In the genomic region with DNA sequence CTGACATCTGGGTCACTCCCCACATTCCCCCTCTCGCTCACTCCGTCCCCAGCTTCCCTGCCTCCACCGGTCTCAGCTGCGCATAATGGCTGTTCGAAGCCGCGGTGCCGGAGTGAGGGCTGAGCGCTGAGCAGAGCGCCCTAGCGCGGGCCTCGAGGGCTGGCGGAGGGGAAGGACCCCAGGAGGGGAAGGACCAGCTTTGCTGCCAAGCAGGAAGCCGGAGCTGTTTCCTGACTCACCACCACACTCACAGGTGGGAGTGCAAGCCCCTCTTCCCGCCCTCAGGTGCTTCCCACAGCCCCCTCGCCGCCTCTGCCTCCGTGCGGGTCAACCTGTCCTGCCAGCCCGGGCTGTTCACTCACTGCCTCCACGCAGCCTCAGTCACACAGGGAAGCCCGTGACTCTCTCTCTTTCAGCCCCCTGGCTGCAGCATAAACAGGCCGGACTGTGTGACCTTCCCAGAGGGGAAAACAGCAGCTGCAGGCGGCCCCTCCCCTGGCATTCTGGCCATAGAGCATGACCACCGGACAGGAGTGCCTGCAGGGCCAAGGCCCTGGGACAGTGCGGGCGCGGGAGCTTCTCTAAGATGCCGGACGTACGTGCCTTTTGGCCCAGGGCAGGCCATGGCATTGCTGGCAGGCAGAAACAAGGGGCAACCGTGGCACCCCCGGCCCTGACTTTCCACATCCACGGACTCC, we compare ENCODE assay signal across 1 cellular context.
TF ChIP-seq lines count a peak whose summit lies in the region.

No MANE protein-coding gene starts in this region.

TF ChIP-seq in HepG2, 621 proteins besides CTCF, POLR2A, EP300 and RAD21 (continues in another document):
- TF ChIP-seq, protein P1, sequence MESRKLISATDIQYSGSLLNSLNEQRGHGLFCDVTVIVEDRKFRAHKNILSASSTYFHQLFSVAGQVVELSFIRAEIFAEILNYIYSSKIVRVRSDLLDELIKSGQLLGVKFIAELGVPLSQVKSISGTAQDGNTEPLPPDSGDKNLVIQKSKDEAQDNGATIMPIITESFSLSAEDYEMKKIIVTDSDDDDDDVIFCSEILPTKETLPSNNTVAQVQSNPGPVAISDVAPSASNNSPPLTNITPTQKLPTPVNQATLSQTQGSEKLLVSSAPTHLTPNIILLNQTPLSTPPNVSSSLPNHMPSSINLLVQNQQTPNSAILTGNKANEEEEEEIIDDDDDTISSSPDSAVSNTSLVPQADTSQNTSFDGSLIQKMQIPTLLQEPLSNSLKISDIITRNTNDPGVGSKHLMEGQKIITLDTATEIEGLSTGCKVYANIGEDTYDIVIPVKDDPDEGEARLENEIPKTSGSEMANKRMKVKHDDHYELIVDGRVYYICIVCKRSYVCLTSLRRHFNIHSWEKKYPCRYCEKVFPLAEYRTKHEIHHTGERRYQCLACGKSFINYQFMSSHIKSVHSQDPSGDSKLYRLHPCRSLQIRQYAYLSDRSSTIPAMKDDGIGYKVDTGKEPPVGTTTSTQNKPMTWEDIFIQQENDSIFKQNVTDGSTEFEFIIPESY (CRISPR knock-in tag; IDR thresholded peaks at IDR 0.05) = 0 out of 2 replicates have a peak, but pooled peaks have one; percentile 10
- TF ChIP-seq, protein P2, sequence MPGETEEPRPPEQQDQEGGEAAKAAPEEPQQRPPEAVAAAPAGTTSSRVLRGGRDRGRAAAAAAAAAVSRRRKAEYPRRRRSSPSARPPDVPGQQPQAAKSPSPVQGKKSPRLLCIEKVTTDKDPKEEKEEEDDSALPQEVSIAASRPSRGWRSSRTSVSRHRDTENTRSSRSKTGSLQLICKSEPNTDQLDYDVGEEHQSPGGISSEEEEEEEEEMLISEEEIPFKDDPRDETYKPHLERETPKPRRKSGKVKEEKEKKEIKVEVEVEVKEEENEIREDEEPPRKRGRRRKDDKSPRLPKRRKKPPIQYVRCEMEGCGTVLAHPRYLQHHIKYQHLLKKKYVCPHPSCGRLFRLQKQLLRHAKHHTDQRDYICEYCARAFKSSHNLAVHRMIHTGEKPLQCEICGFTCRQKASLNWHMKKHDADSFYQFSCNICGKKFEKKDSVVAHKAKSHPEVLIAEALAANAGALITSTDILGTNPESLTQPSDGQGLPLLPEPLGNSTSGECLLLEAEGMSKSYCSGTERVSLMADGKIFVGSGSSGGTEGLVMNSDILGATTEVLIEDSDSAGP (CRISPR knock-in tag; IDR thresholded peaks at IDR 0.05; ENCODE audit: borderline replicate concordance) = peak; percentile 50; the same call in 1 of the 2 replicates
- TF ChIP-seq KLF6 (CRISPR knock-in tag; IDR thresholded peaks at IDR 0.05) (no peak), ZNF607 (CRISPR knock-in tag; IDR thresholded peaks at IDR 0.05; ENCODE audit: borderline replicate concordance) (0 out of 2 replicates have a peak, but pooled peaks have one; percentile 27), ZNF556 (CRISPR knock-in tag; IDR thresholded peaks at IDR 0.05; ENCODE audit: borderline replicate concordance) (peak; percentile 59; the same call in 1 of the 2 replicates), ZNF768 (CRISPR knock-in tag; IDR thresholded peaks at IDR 0.05) (peak; percentile 15; the same call in 1 of the 2 replicates), ARNT2 (CRISPR knock-in tag; IDR thresholded peaks at IDR 0.05; ENCODE audit: low read depth) (0 out of 2 replicates have a peak, but pooled peaks have one; percentile 30), ZNF44 (CRISPR knock-in tag; IDR thresholded peaks at IDR 0.05) (no peak), ZNF292 (CRISPR knock-in tag; IDR thresholded peaks at IDR 0.05; ENCODE audit: borderline replicate concordance, low read depth) (0 out of 2 replicates have a peak, but pooled peaks have one; percentile 14), ZFP36 (IDR thresholded peaks at IDR 0.05; ENCODE audit: borderline replicate concordance, low read depth, low read length, partially characterized antibody) (no peak), GPN1 (CRISPR knock-in tag; IDR thresholded peaks at IDR 0.05; ENCODE audit: borderline replicate concordance) (no peak), RERE (CRISPR knock-in tag; IDR thresholded peaks at IDR 0.05; ENCODE audit: low read depth) (no peak), ZFX (CRISPR knock-in tag; IDR thresholded peaks at IDR 0.05; ENCODE audit: low read depth) (peak; percentile 45), HDAC1 (CRISPR knock-in tag; IDR thresholded peaks at IDR 0.05) (peak; percentile 18; the same call in 1 of the 2 replicates), NR2F1 (CRISPR knock-in tag; IDR thresholded peaks at IDR 0.05) (no peak), CREM (IDR thresholded peaks at IDR 0.05) (no peak), CREM (CRISPR knock-in tag; IDR thresholded peaks at IDR 0.05) (no peak), SP4 (CRISPR knock-in tag; IDR thresholded peaks at IDR 0.05) (no peak), SAP130 (CRISPR knock-in tag; IDR thresholded peaks at IDR 0.05; ENCODE audit: low read depth) (peak; percentile 31; the same call in 1 of the 2 replicates)
- TF ChIP-seq, protein P3, sequence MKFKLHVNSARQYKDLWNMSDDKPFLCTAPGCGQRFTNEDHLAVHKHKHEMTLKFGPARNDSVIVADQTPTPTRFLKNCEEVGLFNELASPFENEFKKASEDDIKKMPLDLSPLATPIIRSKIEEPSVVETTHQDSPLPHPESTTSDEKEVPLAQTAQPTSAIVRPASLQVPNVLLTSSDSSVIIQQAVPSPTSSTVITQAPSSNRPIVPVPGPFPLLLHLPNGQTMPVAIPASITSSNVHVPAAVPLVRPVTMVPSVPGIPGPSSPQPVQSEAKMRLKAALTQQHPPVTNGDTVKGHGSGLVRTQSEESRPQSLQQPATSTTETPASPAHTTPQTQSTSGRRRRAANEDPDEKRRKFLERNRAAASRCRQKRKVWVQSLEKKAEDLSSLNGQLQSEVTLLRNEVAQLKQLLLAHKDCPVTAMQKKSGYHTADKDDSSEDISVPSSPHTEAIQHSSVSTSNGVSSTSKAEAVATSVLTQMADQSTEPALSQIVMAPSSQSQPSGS (CRISPR knock-in tag; IDR thresholded peaks at IDR 0.05) = no peak
- TF ChIP-seq, protein P4, sequence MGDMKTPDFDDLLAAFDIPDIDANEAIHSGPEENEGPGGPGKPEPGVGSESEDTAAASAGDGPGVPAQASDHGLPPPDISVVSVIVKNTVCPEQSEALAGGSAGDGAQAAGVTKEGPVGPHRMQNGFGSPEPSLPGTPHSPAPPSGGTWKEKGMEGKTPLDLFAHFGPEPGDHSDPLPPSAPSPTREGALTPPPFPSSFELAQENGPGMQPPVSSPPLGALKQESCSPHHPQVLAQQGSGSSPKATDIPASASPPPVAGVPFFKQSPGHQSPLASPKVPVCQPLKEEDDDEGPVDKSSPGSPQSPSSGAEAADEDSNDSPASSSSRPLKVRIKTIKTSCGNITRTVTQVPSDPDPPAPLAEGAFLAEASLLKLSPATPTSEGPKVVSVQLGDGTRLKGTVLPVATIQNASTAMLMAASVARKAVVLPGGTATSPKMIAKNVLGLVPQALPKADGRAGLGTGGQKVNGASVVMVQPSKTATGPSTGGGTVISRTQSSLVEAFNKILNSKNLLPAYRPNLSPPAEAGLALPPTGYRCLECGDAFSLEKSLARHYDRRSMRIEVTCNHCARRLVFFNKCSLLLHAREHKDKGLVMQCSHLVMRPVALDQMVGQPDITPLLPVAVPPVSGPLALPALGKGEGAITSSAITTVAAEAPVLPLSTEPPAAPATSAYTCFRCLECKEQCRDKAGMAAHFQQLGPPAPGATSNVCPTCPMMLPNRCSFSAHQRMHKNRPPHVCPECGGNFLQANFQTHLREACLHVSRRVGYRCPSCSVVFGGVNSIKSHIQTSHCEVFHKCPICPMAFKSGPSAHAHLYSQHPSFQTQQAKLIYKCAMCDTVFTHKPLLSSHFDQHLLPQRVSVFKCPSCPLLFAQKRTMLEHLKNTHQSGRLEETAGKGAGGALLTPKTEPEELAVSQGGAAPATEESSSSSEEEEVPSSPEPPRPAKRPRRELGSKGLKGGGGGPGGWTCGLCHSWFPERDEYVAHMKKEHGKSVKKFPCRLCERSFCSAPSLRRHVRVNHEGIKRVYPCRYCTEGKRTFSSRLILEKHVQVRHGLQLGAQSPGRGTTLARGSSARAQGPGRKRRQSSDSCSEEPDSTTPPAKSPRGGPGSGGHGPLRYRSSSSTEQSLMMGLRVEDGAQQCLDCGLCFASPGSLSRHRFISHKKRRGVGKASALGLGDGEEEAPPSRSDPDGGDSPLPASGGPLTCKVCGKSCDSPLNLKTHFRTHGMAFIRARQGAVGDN (CRISPR knock-in tag; IDR thresholded peaks at IDR 0.05) = peak; percentile 94
- TF ChIP-seq, protein P5, sequence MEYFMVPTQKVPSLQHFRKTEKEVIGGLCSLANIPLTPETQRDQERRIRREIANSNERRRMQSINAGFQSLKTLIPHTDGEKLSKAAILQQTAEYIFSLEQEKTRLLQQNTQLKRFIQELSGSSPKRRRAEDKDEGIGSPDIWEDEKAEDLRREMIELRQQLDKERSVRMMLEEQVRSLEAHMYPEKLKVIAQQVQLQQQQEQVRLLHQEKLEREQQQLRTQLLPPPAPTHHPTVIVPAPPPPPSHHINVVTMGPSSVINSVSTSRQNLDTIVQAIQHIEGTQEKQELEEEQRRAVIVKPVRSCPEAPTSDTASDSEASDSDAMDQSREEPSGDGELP (IDR thresholded peaks at IDR 0.05; ENCODE audit: borderline replicate concordance, low read depth) = peak; percentile 23; the same call in 1 of the 2 replicates
- TF ChIP-seq, protein P6, sequence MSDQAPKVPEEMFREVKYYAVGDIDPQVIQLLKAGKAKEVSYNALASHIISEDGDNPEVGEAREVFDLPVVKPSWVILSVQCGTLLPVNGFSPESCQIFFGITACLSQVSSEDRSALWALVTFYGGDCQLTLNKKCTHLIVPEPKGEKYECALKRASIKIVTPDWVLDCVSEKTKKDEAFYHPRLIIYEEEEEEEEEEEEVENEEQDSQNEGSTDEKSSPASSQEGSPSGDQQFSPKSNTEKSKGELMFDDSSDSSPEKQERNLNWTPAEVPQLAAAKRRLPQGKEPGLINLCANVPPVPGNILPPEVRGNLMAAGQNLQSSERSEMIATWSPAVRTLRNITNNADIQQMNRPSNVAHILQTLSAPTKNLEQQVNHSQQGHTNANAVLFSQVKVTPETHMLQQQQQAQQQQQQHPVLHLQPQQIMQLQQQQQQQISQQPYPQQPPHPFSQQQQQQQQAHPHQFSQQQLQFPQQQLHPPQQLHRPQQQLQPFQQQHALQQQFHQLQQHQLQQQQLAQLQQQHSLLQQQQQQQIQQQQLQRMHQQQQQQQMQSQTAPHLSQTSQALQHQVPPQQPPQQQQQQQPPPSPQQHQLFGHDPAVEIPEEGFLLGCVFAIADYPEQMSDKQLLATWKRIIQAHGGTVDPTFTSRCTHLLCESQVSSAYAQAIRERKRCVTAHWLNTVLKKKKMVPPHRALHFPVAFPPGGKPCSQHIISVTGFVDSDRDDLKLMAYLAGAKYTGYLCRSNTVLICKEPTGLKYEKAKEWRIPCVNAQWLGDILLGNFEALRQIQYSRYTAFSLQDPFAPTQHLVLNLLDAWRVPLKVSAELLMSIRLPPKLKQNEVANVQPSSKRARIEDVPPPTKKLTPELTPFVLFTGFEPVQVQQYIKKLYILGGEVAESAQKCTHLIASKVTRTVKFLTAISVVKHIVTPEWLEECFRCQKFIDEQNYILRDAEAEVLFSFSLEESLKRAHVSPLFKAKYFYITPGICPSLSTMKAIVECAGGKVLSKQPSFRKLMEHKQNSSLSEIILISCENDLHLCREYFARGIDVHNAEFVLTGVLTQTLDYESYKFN (CRISPR knock-in tag; conservative IDR thresholded peaks at IDR 0.05) = peak; percentile 17; the same call in 1 of the 2 replicates
- TF ChIP-seq, protein P7, sequence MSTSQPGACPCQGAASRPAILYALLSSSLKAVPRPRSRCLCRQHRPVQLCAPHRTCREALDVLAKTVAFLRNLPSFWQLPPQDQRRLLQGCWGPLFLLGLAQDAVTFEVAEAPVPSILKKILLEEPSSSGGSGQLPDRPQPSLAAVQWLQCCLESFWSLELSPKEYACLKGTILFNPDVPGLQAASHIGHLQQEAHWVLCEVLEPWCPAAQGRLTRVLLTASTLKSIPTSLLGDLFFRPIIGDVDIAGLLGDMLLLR (CRISPR knock-in tag; IDR thresholded peaks at IDR 0.05) = no peak
- TF ChIP-seq, protein P8, sequence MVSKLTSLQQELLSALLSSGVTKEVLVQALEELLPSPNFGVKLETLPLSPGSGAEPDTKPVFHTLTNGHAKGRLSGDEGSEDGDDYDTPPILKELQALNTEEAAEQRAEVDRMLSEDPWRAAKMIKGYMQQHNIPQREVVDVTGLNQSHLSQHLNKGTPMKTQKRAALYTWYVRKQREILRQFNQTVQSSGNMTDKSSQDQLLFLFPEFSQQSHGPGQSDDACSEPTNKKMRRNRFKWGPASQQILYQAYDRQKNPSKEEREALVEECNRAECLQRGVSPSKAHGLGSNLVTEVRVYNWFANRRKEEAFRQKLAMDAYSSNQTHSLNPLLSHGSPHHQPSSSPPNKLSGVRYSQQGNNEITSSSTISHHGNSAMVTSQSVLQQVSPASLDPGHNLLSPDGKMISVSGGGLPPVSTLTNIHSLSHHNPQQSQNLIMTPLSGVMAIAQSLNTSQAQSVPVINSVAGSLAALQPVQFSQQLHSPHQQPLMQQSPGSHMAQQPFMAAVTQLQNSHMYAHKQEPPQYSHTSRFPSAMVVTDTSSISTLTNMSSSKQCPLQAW (CRISPR knock-in tag; IDR thresholded peaks at IDR 0.05) = peak; percentile 28; the same call in 1 of the 2 replicates
